ENCODE assay signal across 26 cellular contexts in genomic region chr2:109342890-109343289, GRCh38.
"Had no signal": no experiment of that assay in that cellular context is flagged by ENCODE, and none has a peak within 500 bp of the region (broad histone marks: within the 10 kb centered on the region; RNA-seq: fewer than 3 reads in every experiment).

No MANE protein-coding gene starts in this region.

- DNase-seq: activated CD4-positive, alpha-beta memory T cell treated with anti-CD3 and anti-CD28 coated beads, Interleukin-2, amount 10 ng/mL, durations not matched to agents 7 days and 5 days; activated CD4-positive, alpha-beta T cell treated with anti-CD3 and anti-CD28 coated beads for 36 hours; activated CD4-positive, alpha-beta T cell treated with anti-CD3 and anti-CD28 coated beads, Interleukin-2, amount 50 U/mL, for 1 hour; activated gamma-delta T cell; activated naive CD4-positive, alpha-beta T cell treated with anti-CD3 and anti-CD28 coated beads for 36 hours; activated T-cell treated with anti-CD3 and anti-CD28 coated beads for 4 hours; activated T-cell treated with anti-CD3 and anti-CD28 coated beads, Interleukin-2, amount 50 U/mL, for 48 hours; amygdala; brain microvascular endothelial cell; MG63; MV-4-11; NCI-H1092 treated with DMSO at 0.1 percent for 48 hours; NCI-H1417 treated with DMSO at 0.1 percent for 48 hours; NCI-H2029 treated with DMSO at 0.1 percent for 48 hours; NCI-H2227 treated with DMSO at 0.1 percent for 48 hours; NCI-H446 treated with DMSO at 0.1 percent for 48 hours; NCI-H526 treated with DMSO at 0.1 percent for 48 hours; Peyer's patch; Right ventricle myocardium superior; SJCRH30; SK-N-SH; T-helper 1 cell had no signal

- H3K27ac Mint-ChIP-seq: activated CD4-positive, alpha-beta memory T cell treated with anti-CD3 and anti-CD28 coated beads, Interleukin-2, amount 10 ng/mL, durations not matched to agents 7 days and 5 days; activated CD4-positive, alpha-beta T cell treated with anti-CD3 and anti-CD28 coated beads for 36 hours; activated naive CD4-positive, alpha-beta T cell treated with anti-CD3 and anti-CD28 coated beads for 36 hours; activated naive CD8-positive, alpha-beta T cell; activated T-helper 17 cell treated with anti-CD3 and anti-CD28 coated beads, Interleukin-2, amount 50 U/mL, for 72 hours had no signal

- H3K9me3 Mint-ChIP-seq: activated CD4-positive, alpha-beta memory T cell treated with anti-CD3 and anti-CD28 coated beads, Interleukin-2, amount 10 ng/mL, durations not matched to agents 7 days and 5 days; activated naive CD4-positive, alpha-beta T cell treated with anti-CD3 and anti-CD28 coated beads for 36 hours; activated T-helper 17 cell treated with anti-CD3 and anti-CD28 coated beads, Interleukin-2, amount 50 U/mL, for 72 hours had no signal

- H3K36me3 ChIP-seq: brain microvascular endothelial cell, MG63, Peyer's patch, SJCRH30 had no signal

- H3K27me3 Mint-ChIP-seq: activated naive CD8-positive, alpha-beta T cell had no signal

- H3K4me1 ChIP-seq: Peyer's patch, SJCRH30 had no signal

- H3K9me3 ChIP-seq: Peyer's patch, SJCRH30, SK-N-SH had no signal

- H3K4me1 Mint-ChIP-seq: activated T-helper 17 cell treated with anti-CD3 and anti-CD28 coated beads, Interleukin-2, amount 50 U/mL, for 72 hours had no signal

- H3K4me3 ChIP-seq: MG63, Peyer's patch, SJCRH30 had no signal

- ATAC-seq: activated CD4-positive, alpha-beta T cell treated with anti-CD3 and anti-CD28 coated beads for 36 hours; activated T-helper 17 cell treated with anti-CD3 and anti-CD28 coated beads, Interleukin-2, amount 50 U/mL, for 72 hours had no signal

- H3K27me3 ChIP-seq: brain microvascular endothelial cell, MG63, Peyer's patch, SJCRH30 had no signal

- H3K27ac ChIP-seq: brain microvascular endothelial cell, Peyer's patch, RWPE1, SJCRH30, VCaP had no signal

- H3K36me3 Mint-ChIP-seq: activated naive CD8-positive, alpha-beta T cell had no signal

- H3K4me3 Mint-ChIP-seq: activated CD4-positive, alpha-beta memory T cell treated with anti-CD3 and anti-CD28 coated beads, Interleukin-2, amount 10 ng/mL, durations not matched to agents 7 days and 5 days; activated CD4-positive, alpha-beta T cell treated with anti-CD3 and anti-CD28 coated beads for 36 hours; activated naive CD4-positive, alpha-beta T cell treated with anti-CD3 and anti-CD28 coated beads for 36 hours; activated naive CD8-positive, alpha-beta T cell; activated T-helper 17 cell treated with anti-CD3 and anti-CD28 coated beads, Interleukin-2, amount 50 U/mL, for 72 hours had no signal
